24 cellular contexts compared by ENCODE assay signal in genomic region chr15:24943361-24943760, GRCh38. TPM values are rescaled to one million over a fixed set of nuclear protein-coding genes. Genes with fewer than 3 reads are reported as not detected.
A peak's percentile ranks its signal among the peaks of the same experiment; 100 is the strongest.
DNase-seq lines count a peak whose midpoint lies in the region; ATAC-seq, FAIRE-seq and TF ChIP-seq lines count a peak whose summit lies in the region.
"Had no signal": no experiment of that assay in that cellular context is flagged by ENCODE, and none has a peak within 500 bp of the region (broad histone marks: within the 10 kb centered on the region; RNA-seq: fewer than 3 reads in every experiment).

No MANE protein-coding gene starts in this region.

- POLR2A ChIA-PET in GM10248 (lab: Yijun Ruan, JAX) = no interaction called here
- POLR2A ChIA-PET in activated CD4-positive, alpha-beta T cell treated with anti-CD3 and anti-CD28 coated beads, Interleukin-2, amount 10 ng/mL, durations not matched to agents 7 days and 5 days (lab: Charles Lee) = no interaction called here

- H3K4me3 ChIP-seq in bronchial epithelial cell (ENCODE audit: low read depth, low read length) (no peak overlapping the region), upper lobe of right lung (no peak overlapping the region)
- H3K4me3 ChIP-seq: BLaER1 treated with 17β-estradiol and CSF1 and Interleukin-3, amounts not matched to agents 10 nM and 100 nM; GM23248 had no signal

- H3K9me3 ChIP-seq in upper lobe of right lung = no peaks in the 10 kb centered on the region

- CTCF ChIA-PET in GM10248 (lab: Yijun Ruan, JAX) = no interaction called here
- CTCF ChIA-PET in activated CD4-positive, alpha-beta T cell treated with anti-CD3 and anti-CD28 coated beads, Interleukin-2, amount 10 ng/mL, durations not matched to agents 7 days and 5 days (lab: Charles Lee) = no interaction called here

- H3K4me1 ChIP-seq in upper lobe of right lung = no peaks in the 10 kb centered on the region

- H3K9me3 Mint-ChIP-seq in nephron = peaks cover 4% of the 10 kb centered on the region
- peaks cover 27% of the 10 kb centered on the region for H3K9me3 Mint-ChIP-seq in activated CD4-positive, alpha-beta T cell treated with anti-CD3 and anti-CD28 coated beads, Interleukin-2, amount 10 ng/mL, durations not matched to agents 7 days and 5 days

- peaks cover 28% of the 10 kb centered on the region for H3K4me1 Mint-ChIP-seq in nephron
- no peaks in the 10 kb centered on the region for H3K4me1 Mint-ChIP-seq in activated CD4-positive, alpha-beta T cell treated with anti-CD3 and anti-CD28 coated beads, Interleukin-2, amount 10 ng/mL, durations not matched to agents 7 days and 5 days
- H3K4me1 Mint-ChIP-seq: B cell; CD4-positive, CD25-positive, alpha-beta regulatory T cell; CD8-positive, alpha-beta memory T cell; IgD-negative memory B cell had no signal

- ATAC-seq in upper lobe of right lung = no peak
- ATAC-seq: HCT116, HepG2 had no signal

- H3K4me3 Mint-ChIP-seq in nephron = peak overlapping the region in 1 of 3 experiments; percentile 26
- H3K4me3 Mint-ChIP-seq in activated CD4-positive, alpha-beta T cell treated with anti-CD3 and anti-CD28 coated beads, Interleukin-2, amount 10 ng/mL, durations not matched to agents 7 days and 5 days = no peak overlapping the region
- H3K4me3 Mint-ChIP-seq: B cell; CD4-positive, CD25-positive, alpha-beta regulatory T cell; CD8-positive, alpha-beta memory T cell; HFFc6; IgD-negative memory B cell had no signal

- no peak for TF ChIP-seq CTCF in bronchial epithelial cell (IDR thresholded peaks at IDR 0.05; ENCODE audit: insufficient read depth, low read length, severe bottlenecking)
- TF ChIP-seq CTCF in nephron (IDR thresholded peaks at IDR 0.05; ENCODE audit: unreplicated experiment in 3 of 3) = no peak
- TF ChIP-seq CTCF in GM10248 (IDR thresholded peaks at IDR 0.05; ENCODE audit: control extremely low read depth, extremely low read depth, low read depth, missing control alignments) = no peak
- TF ChIP-seq CTCF in upper lobe of right lung (IDR thresholded peaks at IDR 0.05) = no peak

- peak; percentile 72 for FAIRE-seq in bronchial epithelial cell (lab: Jason Lieb, UNC)
- FAIRE-seq: GM12891, HepG2 had no signal

- H3K27me3 Mint-ChIP-seq in nephron (ENCODE audit: low read depth) = no peaks in the 10 kb centered on the region
- H3K27me3 Mint-ChIP-seq in activated CD4-positive, alpha-beta T cell treated with anti-CD3 and anti-CD28 coated beads, Interleukin-2, amount 10 ng/mL, durations not matched to agents 7 days and 5 days = no peaks in the 10 kb centered on the region
- H3K27me3 Mint-ChIP-seq: B cell; CD4-positive, CD25-positive, alpha-beta regulatory T cell; CD8-positive, alpha-beta memory T cell; IgD-negative memory B cell had no signal

- H3K27ac Mint-ChIP-seq in nephron = peak overlapping the region in 2 of 3 experiments; percentile 10 to 44
- H3K27ac Mint-ChIP-seq in activated CD4-positive, alpha-beta T cell treated with anti-CD3 and anti-CD28 coated beads, Interleukin-2, amount 10 ng/mL, durations not matched to agents 7 days and 5 days = no peak overlapping the region
- H3K27ac Mint-ChIP-seq: B cell; CD4-positive, CD25-positive, alpha-beta regulatory T cell; CD8-positive, alpha-beta memory T cell; HFFc6; IgD-negative memory B cell had no signal

- DNase-seq in OCI-M1 (lab: John Stamatoyannopoulos, UW) (peak; percentile 5), bronchial epithelial cell (ENCODE audit: low read depth) (no peak), GM10248 (ENCODE audit: extremely low spot score) (no peak), upper lobe of right lung (no peak)
- DNase-seq in activated CD4-positive, alpha-beta T cell treated with anti-CD3 and anti-CD28 coated beads, Interleukin-2, amount 10 ng/mL, durations not matched to agents 7 days and 5 days = no peak
- DNase-seq: CD4-positive, CD25-positive, alpha-beta regulatory T cell; CD8-positive, alpha-beta memory T cell; COR-L47; DMS 273 treated with DMSO at 0.1 percent for 48 hours; DMS53; DND-41; EL; GM23248; H7; HFFc6 had no signal

- H3K36me3 ChIP-seq in bronchial epithelial cell (ENCODE audit: control insufficient read depth, insufficient read depth, low read length) (no peaks in the 10 kb centered on the region), upper lobe of right lung (no peaks in the 10 kb centered on the region)
- H3K36me3 ChIP-seq: BLaER1 treated with 17β-estradiol and CSF1 and Interleukin-3, amounts not matched to agents 10 nM and 100 nM had no signal

- no peaks in the 10 kb centered on the region for H3K36me3 Mint-ChIP-seq in nephron (ENCODE audit: low read depth)
- no peaks in the 10 kb centered on the region for H3K36me3 Mint-ChIP-seq in activated CD4-positive, alpha-beta T cell treated with anti-CD3 and anti-CD28 coated beads, Interleukin-2, amount 10 ng/mL, durations not matched to agents 7 days and 5 days (ENCODE audit: low read depth)
- H3K36me3 Mint-ChIP-seq: CD4-positive, CD25-positive, alpha-beta regulatory T cell; CD8-positive, alpha-beta memory T cell; IgD-negative memory B cell had no signal

- H3K27ac ChIP-seq in upper lobe of right lung = no peak overlapping the region
- H3K27ac ChIP-seq: BLaER1 treated with 17β-estradiol and CSF1 and Interleukin-3, amounts not matched to agents 10 nM and 100 nM; GM23248 had no signal

- H3K27me3 ChIP-seq in bronchial epithelial cell (ENCODE audit: control insufficient read depth, insufficient read depth, low read length) = no peaks in the 10 kb centered on the region
- H3K27me3 ChIP-seq in upper lobe of right lung = no peaks in the 10 kb centered on the region
- H3K27me3 ChIP-seq: BLaER1 treated with 17β-estradiol and CSF1 and Interleukin-3, amounts not matched to agents 10 nM and 100 nM had no signal

- intact Hi-C loops in upper lobe of right lung (cut with DNase I) = no loop called here

RNA-seq across cellular contexts. Expression of gene SNRPN, which starts 11.4 kb away (rescaled TPM):
- total RNA-seq in bronchial epithelial cell = 79.2 and 117 TPM in 2 replicates
- 91.1 TPM for total RNA-seq in upper lobe of right lung
- total RNA-seq in activated CD4-positive, alpha-beta T cell treated with anti-CD3 and anti-CD28 coated beads, Interleukin-2, amount 10 ng/mL, durations not matched to agents 7 days and 5 days = 10 to 100 TPM; 50.7 to 54.6 TPM

RNA-seq across cellular contexts. Expression of gene SNURF, which starts 11.4 kb away (rescaled TPM):
- total RNA-seq in bronchial epithelial cell = 4.7 and 37.9 TPM in 2 replicates
- total RNA-seq in upper lobe of right lung = 11.5 TPM
- 10 to 100 TPM in 1 of 2 experiments, 1 to 10 TPM in 1; 7.3 to 16.3 TPM for total RNA-seq in activated CD4-positive, alpha-beta T cell treated with anti-CD3 and anti-CD28 coated beads, Interleukin-2, amount 10 ng/mL, durations not matched to agents 7 days and 5 days
- total RNA-seq: A172, G401, GM23248 had no signal
